1 cellular context compared by ENCODE assay signal in the genomic region with DNA sequence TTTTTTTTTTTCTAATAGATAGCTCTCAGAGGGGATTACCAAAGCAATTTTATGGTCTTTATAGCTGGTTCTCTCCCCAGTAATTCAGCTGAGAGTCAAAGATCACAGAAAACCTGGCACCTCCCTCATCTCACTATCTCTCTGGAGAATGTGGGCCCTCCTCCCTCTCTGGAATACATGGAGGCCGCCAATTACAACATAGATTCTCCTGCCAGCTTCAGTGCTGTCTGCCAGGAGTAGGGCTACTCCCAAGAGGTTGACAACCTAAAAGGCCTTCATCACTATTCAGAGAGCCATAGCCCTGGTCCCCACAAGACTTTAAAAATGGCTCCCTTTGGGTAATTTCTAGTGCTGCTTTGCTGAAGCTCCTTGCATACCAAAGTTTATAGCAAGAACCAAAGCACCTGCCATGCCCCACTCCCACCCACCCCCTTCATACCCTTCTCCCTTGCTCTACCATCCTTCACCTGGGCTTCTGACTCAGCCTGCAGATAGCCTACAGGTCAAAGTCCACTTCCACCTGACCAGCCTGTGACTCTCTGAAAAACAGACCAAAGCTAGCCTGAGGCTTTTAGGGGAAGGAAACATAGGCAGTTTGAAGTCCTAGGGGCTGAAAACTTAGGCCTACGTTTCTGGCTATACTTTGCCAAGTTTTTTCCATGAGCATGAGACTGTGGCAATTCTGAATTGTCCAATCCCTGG.
TF ChIP-seq lines count a peak whose summit lies in the region.

No MANE protein-coding gene starts in this region.

TF ChIP-seq in liver, 16 proteins besides CTCF, POLR2A, EP300 and RAD21:
- TF ChIP-seq, protein P1, sequence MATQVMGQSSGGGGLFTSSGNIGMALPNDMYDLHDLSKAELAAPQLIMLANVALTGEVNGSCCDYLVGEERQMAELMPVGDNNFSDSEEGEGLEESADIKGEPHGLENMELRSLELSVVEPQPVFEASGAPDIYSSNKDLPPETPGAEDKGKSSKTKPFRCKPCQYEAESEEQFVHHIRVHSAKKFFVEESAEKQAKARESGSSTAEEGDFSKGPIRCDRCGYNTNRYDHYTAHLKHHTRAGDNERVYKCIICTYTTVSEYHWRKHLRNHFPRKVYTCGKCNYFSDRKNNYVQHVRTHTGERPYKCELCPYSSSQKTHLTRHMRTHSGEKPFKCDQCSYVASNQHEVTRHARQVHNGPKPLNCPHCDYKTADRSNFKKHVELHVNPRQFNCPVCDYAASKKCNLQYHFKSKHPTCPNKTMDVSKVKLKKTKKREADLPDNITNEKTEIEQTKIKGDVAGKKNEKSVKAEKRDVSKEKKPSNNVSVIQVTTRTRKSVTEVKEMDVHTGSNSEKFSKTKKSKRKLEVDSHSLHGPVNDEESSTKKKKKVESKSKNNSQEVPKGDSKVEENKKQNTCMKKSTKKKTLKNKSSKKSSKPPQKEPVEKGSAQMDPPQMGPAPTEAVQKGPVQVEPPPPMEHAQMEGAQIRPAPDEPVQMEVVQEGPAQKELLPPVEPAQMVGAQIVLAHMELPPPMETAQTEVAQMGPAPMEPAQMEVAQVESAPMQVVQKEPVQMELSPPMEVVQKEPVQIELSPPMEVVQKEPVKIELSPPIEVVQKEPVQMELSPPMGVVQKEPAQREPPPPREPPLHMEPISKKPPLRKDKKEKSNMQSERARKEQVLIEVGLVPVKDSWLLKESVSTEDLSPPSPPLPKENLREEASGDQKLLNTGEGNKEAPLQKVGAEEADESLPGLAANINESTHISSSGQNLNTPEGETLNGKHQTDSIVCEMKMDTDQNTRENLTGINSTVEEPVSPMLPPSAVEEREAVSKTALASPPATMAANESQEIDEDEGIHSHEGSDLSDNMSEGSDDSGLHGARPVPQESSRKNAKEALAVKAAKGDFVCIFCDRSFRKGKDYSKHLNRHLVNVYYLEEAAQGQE (IDR thresholded peaks at IDR 0.05) = no peak
- TF ChIP-seq, protein P2, sequence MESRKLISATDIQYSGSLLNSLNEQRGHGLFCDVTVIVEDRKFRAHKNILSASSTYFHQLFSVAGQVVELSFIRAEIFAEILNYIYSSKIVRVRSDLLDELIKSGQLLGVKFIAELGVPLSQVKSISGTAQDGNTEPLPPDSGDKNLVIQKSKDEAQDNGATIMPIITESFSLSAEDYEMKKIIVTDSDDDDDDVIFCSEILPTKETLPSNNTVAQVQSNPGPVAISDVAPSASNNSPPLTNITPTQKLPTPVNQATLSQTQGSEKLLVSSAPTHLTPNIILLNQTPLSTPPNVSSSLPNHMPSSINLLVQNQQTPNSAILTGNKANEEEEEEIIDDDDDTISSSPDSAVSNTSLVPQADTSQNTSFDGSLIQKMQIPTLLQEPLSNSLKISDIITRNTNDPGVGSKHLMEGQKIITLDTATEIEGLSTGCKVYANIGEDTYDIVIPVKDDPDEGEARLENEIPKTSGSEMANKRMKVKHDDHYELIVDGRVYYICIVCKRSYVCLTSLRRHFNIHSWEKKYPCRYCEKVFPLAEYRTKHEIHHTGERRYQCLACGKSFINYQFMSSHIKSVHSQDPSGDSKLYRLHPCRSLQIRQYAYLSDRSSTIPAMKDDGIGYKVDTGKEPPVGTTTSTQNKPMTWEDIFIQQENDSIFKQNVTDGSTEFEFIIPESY (IDR thresholded peaks at IDR 0.05) = no peak
- TF ChIP-seq SP1 (IDR thresholded peaks at IDR 0.05) = no peak
- no peak for TF ChIP-seq GABPA (IDR thresholded peaks at IDR 0.05 in 1 of 2, conservative IDR thresholded peaks at IDR 0.05 in 1 of 2)
- TF ChIP-seq HNF4A (conservative IDR thresholded peaks at IDR 0.05) = peak; percentile 45 to 46
